In genomic region chr15:90482124-90483011, GRCh38 we compare ENCODE assay signal across 8 cellular contexts.
DNase-seq lines count a peak whose midpoint lies in the region; ATAC-seq and TF ChIP-seq lines count a peak whose summit lies in the region.

No MANE protein-coding gene starts in this region.

- peaks cover 88% of the 10 kb centered on the region for H3K36me3 ChIP-seq in brain microvascular endothelial cell (replicated peaks)
- peaks cover 12% of the 10 kb centered on the region; the same call in 1 of the 2 replicates for H3K36me3 ChIP-seq in iPS DF 6.9 (ENCODE audit: control insufficient read depth, insufficient read depth, low read length)

- H3K4me3 ChIP-seq in brain microvascular endothelial cell (ENCODE audit: low read depth, low read length) (no peak overlapping the region), iPS DF 6.9 (ENCODE audit: low read length) (no peak overlapping the region)

- no CpG with 5 or more reads among the region's 7 CpGs for WGBS in iPS DF 6.9 (ENCODE audit: insufficient coverage, insufficient read length)

- peak; percentile 55 for DNase-seq in DMS 273 (lab: John Stamatoyannopoulos, UW; ENCODE audit: unreplicated experiment)
- DNase-seq in SW480 (ENCODE audit: low spot score) = peak; percentile 42
- DNase-seq in brain microvascular endothelial cell = peak; percentile 44
- peak; percentile 25 for DNase-seq in iPS DF 6.9 (ENCODE audit: low read depth, low spot score)
- peak; percentile 35 for DNase-seq in stimulated activated CD4-positive, alpha-beta T cell treated with anti-CD3 and anti-CD28 coated beads, Interleukin-12 subunit alpha, Interleukin-12 subunit beta, amount 100 ng/mL, for 4 hours

- TF ChIP-seq EP300 in Ishikawa (IDR thresholded peaks at IDR 0.05; ENCODE audit: borderline replicate concordance) = no peak

- peak; percentile 82 for TF ChIP-seq CTCF in brain microvascular endothelial cell (IDR thresholded peaks at IDR 0.05; ENCODE audit: low read depth, low read length, missing control alignments)

- in situ Hi-C loops in brain microvascular endothelial cell (cut with HindIII; ENCODE audit: low pct_ligation_motif_present, low sequenced_read_pairs) = no loop called here

- ATAC-seq in GM18502 (IDR thresholded peaks at IDR 0.05; ENCODE audit: poor library complexity, unreplicated experiment) (no peak), GM21786 (IDR thresholded peaks at IDR 0.05; ENCODE audit: unreplicated experiment) (no peak)

- no peaks in the 10 kb centered on the region for H3K4me1 ChIP-seq in iPS DF 6.9 (ENCODE audit: control insufficient read depth, insufficient read depth, low read length)

- no peaks in the 10 kb centered on the region for H3K9me3 ChIP-seq in iPS DF 6.9 (ENCODE audit: control insufficient read depth, insufficient read depth, low read length)

- peak; percentile 82 for TF ChIP-seq RAD21 in Ishikawa (IDR thresholded peaks at IDR 0.05; ENCODE audit: low read depth)

- no peak overlapping the region for H3K27ac ChIP-seq in brain microvascular endothelial cell
- H3K27ac ChIP-seq in iPS DF 6.9 (ENCODE audit: low read length) = no peak overlapping the region

- no peaks in the 10 kb centered on the region for H3K27me3 ChIP-seq in brain microvascular endothelial cell (replicated peaks)
- H3K27me3 ChIP-seq in iPS DF 6.9 (ENCODE audit: control insufficient read depth, insufficient read depth, low read length) = no peaks in the 10 kb centered on the region

TF ChIP-seq in Ishikawa, 13 proteins besides CTCF, POLR2A, EP300 and RAD21:
- no peak for TF ChIP-seq TAF1 (IDR thresholded peaks at IDR 0.05; ENCODE audit: low read depth)
- no peak for TF ChIP-seq CEBPB (IDR thresholded peaks at IDR 0.05)
- TF ChIP-seq, protein P1, sequence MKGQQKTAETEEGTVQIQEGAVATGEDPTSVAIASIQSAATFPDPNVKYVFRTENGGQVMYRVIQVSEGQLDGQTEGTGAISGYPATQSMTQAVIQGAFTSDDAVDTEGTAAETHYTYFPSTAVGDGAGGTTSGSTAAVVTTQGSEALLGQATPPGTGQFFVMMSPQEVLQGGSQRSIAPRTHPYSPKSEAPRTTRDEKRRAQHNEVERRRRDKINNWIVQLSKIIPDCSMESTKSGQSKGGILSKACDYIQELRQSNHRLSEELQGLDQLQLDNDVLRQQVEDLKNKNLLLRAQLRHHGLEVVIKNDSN (IDR thresholded peaks at IDR 0.05) = no peak
- no peak for TF ChIP-seq TCF12 (IDR thresholded peaks at IDR 0.05; ENCODE audit: low read depth)
- TF ChIP-seq CREB1 (IDR thresholded peaks at IDR 0.05; ENCODE audit: low read depth) = no peak
- no peak for TF ChIP-seq TEAD4 (IDR thresholded peaks at IDR 0.05)
- TF ChIP-seq ZBTB7A (IDR thresholded peaks at IDR 0.05; ENCODE audit: low read depth) = no peak
- no peak for TF ChIP-seq EGR1 (IDR thresholded peaks at IDR 0.05)
TF ChIP-seq in Ishikawa: peak in this region for 0.
